10 cellular contexts compared by ENCODE assay signal in genomic region chr5:40685191-40685590, GRCh38. TPM values are rescaled to one million over a fixed set of nuclear protein-coding genes. Genes with fewer than 3 reads are reported as not detected.
A peak's percentile ranks its signal among the peaks of the same experiment; 100 is the strongest.
DNase-seq lines count a peak whose midpoint lies in the region; FAIRE-seq and TF ChIP-seq lines count a peak whose summit lies in the region.
"Had no signal": no experiment of that assay in that cellular context is flagged by ENCODE, and none has a peak within 500 bp of the region (broad histone marks: within the 10 kb centered on the region; RNA-seq: fewer than 3 reads in every experiment).

No MANE protein-coding gene starts in this region.

- H3K27ac ChIP-seq in VCaP = peak overlapping the region; percentile 28
- H3K27ac ChIP-seq in stomach = peak overlapping the region in 4 of 5 donors; percentile 36 to 97 (median 94)
- H3K27ac ChIP-seq in uterus = peak overlapping the region in 1 of 2 donors; percentile 55

- H3K4me3 ChIP-seq in stomach = peak overlapping the region; percentile 65 to 85 (median 76)
- H3K4me3 ChIP-seq in uterus = no peak overlapping the region

- H3K9me3 ChIP-seq in stomach (no peaks in the 10 kb centered on the region), uterus (no peaks in the 10 kb centered on the region)

- H3K36me3 Mint-ChIP-seq in activated CD4-positive, alpha-beta T cell treated with anti-CD3 and anti-CD28 coated beads, Interleukin-2, amount 10 ng/mL, durations not matched to agents 24 days and 14 days (ENCODE audit: low read depth) = peaks cover 91% of the 10 kb centered on the region

- no peaks in the 10 kb centered on the region for H3K9me3 Mint-ChIP-seq in activated CD4-positive, alpha-beta T cell treated with anti-CD3 and anti-CD28 coated beads, Interleukin-2, amount 10 ng/mL, durations not matched to agents 24 days and 14 days

- no peak for TF ChIP-seq POLR2A in stomach (IDR thresholded peaks at IDR 0.05)
- TF ChIP-seq POLR2A in uterus (IDR thresholded peaks at IDR 0.05) = no peak

- H3K27ac Mint-ChIP-seq in activated CD4-positive, alpha-beta T cell treated with anti-CD3 and anti-CD28 coated beads, Interleukin-2, amount 10 ng/mL, durations not matched to agents 24 days and 14 days = peak overlapping the region; percentile 71

- no peak for DNase-seq in activated CD4-positive, alpha-beta T cell treated with anti-CD3 and anti-CD28 coated beads, Interleukin-2, amount 10 ng/mL, durations not matched to agents 24 days and 14 days
- no peak for DNase-seq in activated CD4-positive, alpha-beta T cell treated with anti-CD3 and anti-CD28 coated beads for 1 hour
- DNase-seq in foreskin melanocyte = peak; percentile 15
- no peak for DNase-seq in stomach
- no peak for DNase-seq in RCC 7860 (ENCODE audit: low spot score)
- no peak for DNase-seq in KG1 (lab: John Stamatoyannopoulos, UW)
- DNase-seq in uterus = no peak
- DNase-seq: stimulated activated naive CD4-positive, alpha-beta T cell treated with Interleukin-2 at 50 U/mL for 16 hours had no signal

- intact Hi-C loops in activated CD4-positive, alpha-beta T cell treated with anti-CD3 and anti-CD28 coated beads, Interleukin-2, amount 10 ng/mL, durations not matched to agents 24 days and 14 days (cut with micrococcal nuclease) = loop anchor here (1.0 to 5.0 kb wide), 3 partner anchors 178 to 1473 kb away; no protein-coding TSS in a partner anchor
- intact Hi-C loops in stomach (cut with DNase I; ENCODE audit: low total_unique reads) = no loop called here
- intact Hi-C loops in uterus (cut with DNase I; ENCODE audit: low total_unique reads) = loop anchor here (10.0 kb wide), 1 partner anchor 1090 kb away; no protein-coding TSS in a partner anchor

- TF ChIP-seq CTCF in VCaP (conservative IDR thresholded peaks at IDR 0.05) = no peak
- TF ChIP-seq CTCF in stomach (IDR thresholded peaks at IDR 0.05) = no peak
- no peak for TF ChIP-seq CTCF in uterus (IDR thresholded peaks at IDR 0.05)

- H3K4me1 Mint-ChIP-seq in activated CD4-positive, alpha-beta T cell treated with anti-CD3 and anti-CD28 coated beads, Interleukin-2, amount 10 ng/mL, durations not matched to agents 24 days and 14 days = peaks cover 51% of the 10 kb centered on the region

- peak overlapping the region; percentile 99 for H3K4me3 Mint-ChIP-seq in activated CD4-positive, alpha-beta T cell treated with anti-CD3 and anti-CD28 coated beads, Interleukin-2, amount 10 ng/mL, durations not matched to agents 24 days and 14 days

- H3K36me3 ChIP-seq in stomach (peaks cover 0 to 15% (median 0%) of the 10 kb centered on the region in 4 donors), uterus (no peaks in the 10 kb centered on the region)

- TF ChIP-seq EP300 in stomach (IDR thresholded peaks at IDR 0.05) = no peak

- H3K27me3 ChIP-seq in stomach (no peaks in the 10 kb centered on the region), uterus (no peaks in the 10 kb centered on the region)

- no peaks in the 10 kb centered on the region for H3K27me3 Mint-ChIP-seq in activated CD4-positive, alpha-beta T cell treated with anti-CD3 and anti-CD28 coated beads, Interleukin-2, amount 10 ng/mL, durations not matched to agents 24 days and 14 days

- FAIRE-seq in RCC 7860 (lab: Jason Lieb, UNC) = no peak
- FAIRE-seq: TTC549 had no signal

- peaks cover 9 to 93% (median 65%) of the 10 kb centered on the region in 4 donors for H3K4me1 ChIP-seq in stomach
- H3K4me1 ChIP-seq in uterus = no peaks in the 10 kb centered on the region

RNA-seq across cellular contexts. Expression of gene PTGER4, which starts 5.5 kb away (rescaled TPM):
- 49.1 and 53.0 TPM in 2 replicates for total RNA-seq in activated CD4-positive, alpha-beta T cell treated with anti-CD3 and anti-CD28 coated beads, Interleukin-2, amount 10 ng/mL, durations not matched to agents 24 days and 14 days
- total RNA-seq in stomach (10 to 100 TPM; 10.5 to 31.7 (median 18.4) TPM), uterus (10 to 100 TPM in 1 of 4 donors, 1 to 10 TPM in 3; 5.9 to 10.2 (median 8.0) TPM)
- 10 to 100 TPM in 1 of 3 donors, 1 to 10 TPM in 2; 1.9 to 23.4 (median 7.5) TPM for polyA plus RNA-seq in stomach

Comparison
In these comparisons a context has a peak if more than half of its experiments do, and no peak if none do; other contexts are left out.
1. H3K4me3 ChIP-seq: peak in stomach (4 of 4); none in uterus (0 of 2).